In the genomic region with DNA sequence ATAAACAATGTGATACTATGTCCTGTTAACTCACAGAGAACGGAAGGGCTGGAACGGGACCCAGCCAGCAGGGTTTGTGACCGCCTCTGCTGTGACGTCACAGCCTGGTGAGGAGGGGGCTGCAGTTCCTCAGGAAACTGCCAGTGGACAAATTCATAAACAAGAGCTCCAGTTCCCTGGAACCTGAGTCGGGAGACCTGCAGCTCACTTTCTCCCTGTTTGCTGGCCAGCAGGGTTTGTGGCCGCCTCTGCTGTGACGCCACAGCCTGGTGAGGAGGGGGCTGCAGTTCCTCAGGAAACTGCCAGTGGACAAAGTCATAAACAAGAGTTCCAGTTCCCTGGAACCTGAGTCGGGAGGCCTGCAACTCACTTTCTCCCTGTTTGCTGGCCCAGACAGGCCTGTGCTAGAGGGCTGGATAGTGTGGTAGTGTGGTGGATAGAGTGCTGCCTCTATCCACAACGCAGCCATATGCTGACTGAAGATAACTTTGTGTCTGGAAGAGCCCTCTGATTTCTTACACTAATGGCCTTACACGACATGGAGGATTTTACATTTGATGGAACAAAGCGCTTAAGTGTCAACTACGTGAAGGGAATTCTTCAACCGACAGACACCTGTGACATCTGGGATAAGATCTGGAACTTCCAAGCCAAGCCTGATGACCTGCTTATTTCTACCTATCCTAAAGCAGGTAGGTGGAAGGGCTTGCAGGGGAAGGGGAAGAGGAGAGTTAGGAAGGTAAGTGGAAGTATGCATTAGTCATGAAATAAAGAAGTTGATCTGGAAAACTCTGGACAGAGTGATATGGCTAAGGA, we compare ENCODE assay signal across 8 cellular contexts. TPM values are rescaled to one million over a fixed set of nuclear protein-coding genes. Genes with fewer than 3 reads are reported as not detected.
A peak's percentile ranks its signal among the peaks of the same experiment; 100 is the strongest.
DNase-seq lines count a peak whose midpoint lies in the region; ATAC-seq and TF ChIP-seq lines count a peak whose summit lies in the region.

A gene (plus strand): TSS at position 140 of the 816 bp plus-strand sequence. CDS start 384 bp downstream, at position 524.

- H3K27me3 Mint-ChIP-seq in neural progenitor cell (ENCODE audit: insufficient read depth, low read depth), result peaks cover 2% of the 10 kb centered on the region

- intact Hi-C loops in heart right ventricle (cut with DNase I), result no loop called here
- intact Hi-C loops in vagina (cut with DNase I), result no loop called here

- H3K4me1 ChIP-seq in heart right ventricle (peaks cover 0 to 24% (median 16%) of the 10 kb centered on the region in 9 donors), neural progenitor cell (peaks cover 24% of the 10 kb centered on the region), vagina (peaks cover 11% of the 10 kb centered on the region)

- ATAC-seq in heart right ventricle (peak; percentile 75 to 95 (median 89)), HG02610 (IDR thresholded peaks at IDR 0.05; ENCODE audit: unreplicated experiment) (no peak), GM21737 (IDR thresholded peaks at IDR 0.05; ENCODE audit: unreplicated experiment) (no peak)

- H3K9ac ChIP-seq in neural progenitor cell, result peak within 1 kb of the TSS; percentile 9

- H3K4me1 Mint-ChIP-seq in neural progenitor cell, result peaks cover 29% of the 10 kb centered on the region

- peaks cover 6% of the 10 kb centered on the region for H3K9me3 Mint-ChIP-seq in neural progenitor cell

- peak within 1 kb of the TSS; percentile 80 for H3K4me3 Mint-ChIP-seq in neural progenitor cell

- H3F3A ChIP-seq in neural progenitor cell (ENCODE audit: low read depth), result peaks cover 10% of the 10 kb centered on the region

- peaks cover 0 to 18% (median 0%) of the 10 kb centered on the region in 9 donors for H3K36me3 ChIP-seq in heart right ventricle
- H3K36me3 ChIP-seq in neural progenitor cell, result no peaks in the 10 kb centered on the region
- no peaks in the 10 kb centered on the region for H3K36me3 ChIP-seq in vagina

- no peaks in the 10 kb centered on the region for H4K20me1 ChIP-seq in neural progenitor cell (ENCODE audit: low read depth)

- peak within 1 kb of the TSS; percentile 8 to 65 (median 53) for H3K4me3 ChIP-seq in heart right ventricle
- peak within 1 kb of the TSS; percentile 20 for H3K4me3 ChIP-seq in neural progenitor cell
- peak within 1 kb of the TSS; percentile 40 to 51 for H3K4me3 ChIP-seq in vagina

- H3K27me3 ChIP-seq in heart right ventricle (no peaks in the 10 kb centered on the region), neural progenitor cell (no peaks in the 10 kb centered on the region), vagina (no peaks in the 10 kb centered on the region)

- H3K27ac Mint-ChIP-seq in neural progenitor cell, result peak within 1 kb of the TSS; percentile 85

- TF ChIP-seq CTCF in heart right ventricle (IDR thresholded peaks at IDR 0.05) (no peak), neural progenitor cell (IDR thresholded peaks at IDR 0.05) (no peak), vagina (IDR thresholded peaks at IDR 0.05) (no peak)

- WGBS in heart right ventricle, 2 donors, result 11 to 15% methylated on average over 13 of the region's 13 CpGs

- peaks cover 8% of the 10 kb centered on the region for H3K36me3 Mint-ChIP-seq in neural progenitor cell

- no peaks in the 10 kb centered on the region for H3K79me2 ChIP-seq in neural progenitor cell (ENCODE audit: low read depth)

- DNase-seq in NCI-H748 treated with DMSO at 0.1 percent for 48 hours (lab: John Stamatoyannopoulos, UW), result peak; percentile 13
- no peak for DNase-seq in NCI-H748 (lab: John Stamatoyannopoulos, UW; ENCODE audit: unreplicated experiment)
- DNase-seq in heart right ventricle, result peak; percentile 61 to 73
- peak; percentile 76 for DNase-seq in neural progenitor cell (ENCODE audit: low spot score)
- DNase-seq in vagina (ENCODE audit: extremely low spot score in 2 of 2), result no peak
- no peak for DNase-seq in ACHN

- peak within 1 kb of the TSS; percentile 48 to 89 (median 75) for H3K27ac ChIP-seq in heart right ventricle
- peak within 1 kb of the TSS; percentile 14 for H3K27ac ChIP-seq in neural progenitor cell
- peak within 1 kb of the TSS; percentile 84 for H3K27ac ChIP-seq in vagina

- peak in 1 of 2 donors; percentile 25 for TF ChIP-seq POLR2A in vagina (IDR thresholded peaks at IDR 0.05)

- peak within 1 kb of the TSS; percentile 56 for H3K4me2 ChIP-seq in neural progenitor cell

- H2AFZ ChIP-seq in neural progenitor cell (replicated peaks), result peak within 1 kb of the TSS; percentile 94

- H3K9me3 ChIP-seq in heart right ventricle (no peaks in the 10 kb centered on the region), neural progenitor cell (ENCODE audit: low read depth) (no peaks in the 10 kb centered on the region), vagina (no peaks in the 10 kb centered on the region)

- in situ Hi-C loops in ACHN (cut with HindIII; ENCODE audit: low pct_ligation_motif_present, low pct_unique_long_range_greater_than_20kb, low sequenced_read_pairs), result no loop called here

RNA-seq across cellular contexts. Expression of the gene that starts here (rescaled TPM):
- total RNA-seq in heart right ventricle (1 to 10 TPM; 1.6 to 5.6 (median 4.0) TPM), neural progenitor cell (ENCODE audit: low replicate concordance) (9.0 and 11.3 TPM in 2 replicates), vagina (8.8 TPM)
- polyA plus RNA-seq in heart right ventricle, result 1 to 10 TPM; 1.7 to 1.9 TPM

Comparison
In these comparisons a context has a peak if more than half of its experiments do, and no peak if none do; other contexts are left out.
1. DNase-seq: peak in NCI-H748 treated with DMSO at 0.1 percent for 48 hours (single experiment), heart right ventricle (2 of 2) and neural progenitor cell (single experiment); none in NCI-H748 (single experiment), vagina (0 of 2) and ACHN (single experiment).
2. ATAC-seq: peak in heart right ventricle (8 of 8); none in HG02610 (single experiment) and GM21737 (single experiment).
3. H3K27ac ChIP-seq: peak in every context shown above with its lines; median percentile 84 in vagina; 75 in heart right ventricle; 14 in neural progenitor cell.
4. Peak in every context shown above with its lines, with median percentiles within 50 percentile points of each other: H3K4me3 ChIP-seq.